In the genomic region with DNA sequence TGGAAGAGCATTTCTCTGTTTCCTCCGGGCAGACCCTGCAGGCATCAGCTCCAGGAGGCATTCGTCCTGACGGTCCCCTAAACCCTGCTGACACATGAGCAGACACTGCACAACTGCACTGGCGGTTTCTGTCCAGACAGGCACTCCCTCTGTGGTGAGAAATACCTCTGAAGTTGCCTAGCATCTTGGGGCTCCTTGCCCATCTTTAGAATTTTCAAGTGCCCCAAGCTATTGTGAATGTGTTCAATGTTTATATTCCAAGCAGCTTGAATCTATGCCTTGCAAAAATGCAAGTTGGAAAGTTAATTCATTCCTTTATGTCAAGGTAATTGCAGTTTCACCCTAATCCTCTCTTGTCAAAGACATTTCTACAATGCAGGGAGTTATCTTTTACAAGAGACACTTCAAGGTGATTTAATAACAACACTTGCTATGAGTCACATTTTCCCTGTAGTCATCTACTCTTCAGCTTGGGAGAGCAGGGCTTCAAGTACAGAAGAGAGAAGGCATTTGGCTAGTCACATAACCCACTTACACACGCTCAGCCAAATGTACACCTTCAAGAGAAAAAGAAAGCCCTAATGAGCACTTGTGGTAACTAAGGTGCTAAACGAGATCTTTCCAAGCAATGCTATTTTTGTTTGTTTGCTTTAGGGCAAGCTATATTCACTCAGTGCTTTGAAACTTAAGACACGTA, we compare ENCODE assay signal across 8 cellular contexts.
DNase-seq lines count a peak whose midpoint lies in the region; TF ChIP-seq lines count a peak whose summit lies in the region.

No MANE protein-coding gene starts in this region.

- TF ChIP-seq CTCF in NB4 (IDR thresholded peaks at IDR 0.05; ENCODE audit: low read depth, low read length) = no peak

- H3K27ac ChIP-seq in muscle layer of colon (ENCODE audit: low read depth, low read length) = peak overlapping the region; percentile 45

- H3K4me1 ChIP-seq in muscle layer of colon (ENCODE audit: insufficient read depth, low read length) = peaks cover 35% of the 10 kb centered on the region

- H3K27me3 ChIP-seq in muscle layer of colon (ENCODE audit: control insufficient read depth in 1 of 2, insufficient read depth in 2 of 2, low read length in 2 of 2) = no peaks in the 10 kb centered on the region

- TF ChIP-seq POLR2A in NB4 (IDR thresholded peaks at IDR 0.05; ENCODE audit: extremely low read depth, insufficient read length) = no peak

- H3K27ac Mint-ChIP-seq in activated naive CD8-positive, alpha-beta T cell = peak overlapping the region; percentile 75

- H3K4me3 ChIP-seq in NB4 (ENCODE audit: low read depth, low read length) = no peak overlapping the region
- no peak overlapping the region for H3K4me3 ChIP-seq in muscle layer of colon (ENCODE audit: low read depth in 1 of 2, low read length in 2 of 2)

- peak overlapping the region; percentile 27 for H3K4me3 Mint-ChIP-seq in activated naive CD8-positive, alpha-beta T cell

- H3K9me3 ChIP-seq in muscle layer of colon (ENCODE audit: low read length) = no peaks in the 10 kb centered on the region

- peaks cover 18% of the 10 kb centered on the region for H3K36me3 Mint-ChIP-seq in activated naive CD8-positive, alpha-beta T cell

- H3K4me1 Mint-ChIP-seq in activated naive CD8-positive, alpha-beta T cell (ENCODE audit: low read depth) = peaks cover 91% of the 10 kb centered on the region

- peaks cover 3% of the 10 kb centered on the region for H3K9me3 Mint-ChIP-seq in activated naive CD8-positive, alpha-beta T cell (ENCODE audit: low read depth)

- H3K36me3 ChIP-seq in muscle layer of colon (ENCODE audit: insufficient read depth, low read length) = no peaks in the 10 kb centered on the region

- H3K27me3 Mint-ChIP-seq in activated naive CD8-positive, alpha-beta T cell = no peaks in the 10 kb centered on the region

- no peak overlapping the region for H3K9ac ChIP-seq in muscle layer of colon (ENCODE audit: low read length)

- peak; percentile 78 for DNase-seq in DMS153 (lab: John Stamatoyannopoulos, UW)
- peak; percentile 14 for DNase-seq in NB4 (ENCODE audit: low read depth)
- DNase-seq in KG1 (lab: John Stamatoyannopoulos, UW) = no peak
- no peak for DNase-seq in HK-2 (ENCODE audit: unreplicated experiment)
- no peak for DNase-seq in amniotic stem cell (lab: John Stamatoyannopoulos, UW)
- no peak for DNase-seq in NOMO-1 treated with DMSO at 0.1 percent for 48 hours (lab: John Stamatoyannopoulos, UW; ENCODE audit: unreplicated experiment)

Comparison
In these comparisons a context has a peak if more than half of its experiments do, and no peak if none do; other contexts are left out.
1. DNase-seq: peak in DMS153 (single experiment) and NB4 (single experiment); none in KG1 (single experiment), HK-2 (single experiment), amniotic stem cell (single experiment) and NOMO-1 treated with DMSO at 0.1 percent for 48 hours (single experiment).